18 cellular contexts compared by ENCODE assay signal in the genomic region with DNA sequence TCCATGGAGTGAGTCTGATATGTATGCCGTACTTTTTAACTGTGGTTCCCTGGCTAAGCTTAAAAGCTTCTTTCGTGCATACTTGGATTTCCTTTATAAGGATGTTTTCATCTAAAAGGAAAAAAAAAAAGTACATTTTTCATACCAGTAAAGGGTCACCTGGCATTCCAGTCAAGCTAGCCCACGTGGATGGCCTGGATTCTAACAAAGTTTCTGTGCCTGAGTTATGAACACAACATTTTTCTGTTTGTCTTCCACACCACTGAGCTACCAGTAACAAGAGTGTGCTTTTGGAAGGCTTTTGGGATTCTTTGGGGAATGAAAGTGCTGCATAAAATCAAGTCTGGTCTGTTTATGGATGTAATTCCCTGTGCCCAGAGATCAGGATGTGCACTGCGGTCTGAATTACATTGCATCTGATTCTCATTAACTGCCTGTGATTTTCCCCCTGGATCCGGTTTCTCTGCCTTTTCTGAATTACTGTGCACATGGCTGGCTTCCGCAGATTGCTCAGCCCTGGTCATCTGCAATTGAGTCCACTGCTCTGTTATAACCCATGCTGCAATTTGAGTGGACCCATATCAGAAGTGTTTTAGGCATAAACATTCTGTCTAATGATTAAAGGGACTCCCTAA. TPM values are rescaled to one million over a fixed set of nuclear protein-coding genes. Genes with fewer than 3 reads are reported as not detected.
DNase-seq lines count a peak whose midpoint lies in the region; ATAC-seq and TF ChIP-seq lines count a peak whose summit lies in the region.
"Had no signal": no experiment of that assay in that cellular context is flagged by ENCODE, and none has a peak within 500 bp of the region (broad histone marks: within the 10 kb centered on the region; RNA-seq: fewer than 3 reads in every experiment).

No MANE protein-coding gene starts in this region.

- no peak for TF ChIP-seq CTCF in choroid plexus epithelial cell (conservative IDR thresholded peaks at IDR 0.05; ENCODE audit: low read depth, low read length)
- no peak for TF ChIP-seq CTCF in endothelial cell (IDR thresholded peaks at IDR 0.05; ENCODE audit: unreplicated experiment)

- ATAC-seq in HG02840 (IDR thresholded peaks at IDR 0.05; ENCODE audit: low FRiP score, unreplicated experiment), result no peak
- ATAC-seq: activated CD4-positive, CD25-positive, alpha-beta regulatory T cell treated with anti-CD3 and anti-CD28 coated beads, Interleukin-2, amount 50 U/mL, for 24 hours; activated T-helper 17 cell treated with anti-CD3 and anti-CD28 coated beads, Interleukin-2, amount 50 U/mL, for 72 hours; naive thymus-derived CD4-positive, alpha-beta T cell had no signal

- no peaks in the 10 kb centered on the region for H3K27me3 Mint-ChIP-seq in activated naive CD8-positive, alpha-beta T cell treated with anti-CD3 and anti-CD28 coated beads for 36 hours
- peaks cover 2% of the 10 kb centered on the region for H3K27me3 Mint-ChIP-seq in endothelial cell (ENCODE audit: unreplicated experiment)

- H2AFZ ChIP-seq in ACC112 (ENCODE audit: low read length, unreplicated experiment), result peak overlapping the region; percentile 31

- H3K4me3 ChIP-seq in ACC112 (ENCODE audit: low read depth, low read length) (no peak overlapping the region), choroid plexus epithelial cell (ENCODE audit: low read depth, low read length) (no peak overlapping the region)
- H3K4me3 ChIP-seq: lung, prostate gland, upper lobe of left lung had no signal

- H3K4me1 Mint-ChIP-seq in activated naive CD8-positive, alpha-beta T cell treated with anti-CD3 and anti-CD28 coated beads for 36 hours, result no peaks in the 10 kb centered on the region
- H3K4me1 Mint-ChIP-seq in endothelial cell (ENCODE audit: unreplicated experiment), result no peaks in the 10 kb centered on the region
- H3K4me1 Mint-ChIP-seq: activated T-helper 17 cell treated with anti-CD3 and anti-CD28 coated beads, Interleukin-2, amount 50 U/mL, for 72 hours; naive thymus-derived CD4-positive, alpha-beta T cell had no signal

- no peaks in the 10 kb centered on the region for H3K27me3 ChIP-seq in ACC112 (ENCODE audit: insufficient read depth, low read length)
- H3K27me3 ChIP-seq: upper lobe of left lung had no signal

- no peak overlapping the region for H3K4me3 Mint-ChIP-seq in activated naive CD8-positive, alpha-beta T cell treated with anti-CD3 and anti-CD28 coated beads for 36 hours
- H3K4me3 Mint-ChIP-seq in endothelial cell (ENCODE audit: unreplicated experiment), result no peak overlapping the region
- H3K4me3 Mint-ChIP-seq: activated T-helper 17 cell treated with anti-CD3 and anti-CD28 coated beads, Interleukin-2, amount 50 U/mL, for 72 hours; naive thymus-derived CD4-positive, alpha-beta T cell; T-helper 2 cell treated with Interferon-gamma antibody and Interleukin-4, amounts not matched to agents 5 μg/mL and 100 μg/mL, for 36 hours had no signal

- DNase-seq in GM04503 (ENCODE audit: low read depth) (peak; percentile 75), choroid plexus epithelial cell (ENCODE audit: low read depth) (peak; percentile 34), mucosa of gallbladder (ENCODE audit: low spot score) (peak; percentile 22), endothelial cell (ENCODE audit: low spot score) (no peak), iPS-NIHi7 (ENCODE audit: extremely low spot score) (no peak)
- DNase-seq in activated naive CD8-positive, alpha-beta T cell treated with anti-CD3 and anti-CD28 coated beads for 36 hours, result no peak
- DNase-seq: naive thymus-derived CD4-positive, alpha-beta T cell; NCI-H2029 treated with DMSO at 0.1 percent for 48 hours; NCI-H510A treated with DMSO at 0.1 percent for 48 hours; stimulated activated naive CD4-positive, alpha-beta T cell; upper lobe of left lung had no signal

- no peak overlapping the region for H3K27ac Mint-ChIP-seq in activated naive CD8-positive, alpha-beta T cell treated with anti-CD3 and anti-CD28 coated beads for 36 hours
- no peak overlapping the region for H3K27ac Mint-ChIP-seq in endothelial cell (ENCODE audit: unreplicated experiment)
- H3K27ac Mint-ChIP-seq: activated T-helper 17 cell treated with anti-CD3 and anti-CD28 coated beads, Interleukin-2, amount 50 U/mL, for 72 hours; naive thymus-derived CD4-positive, alpha-beta T cell; T-helper 2 cell treated with Interferon-gamma antibody and Interleukin-4, amounts not matched to agents 5 μg/mL and 100 μg/mL, for 36 hours had no signal

- H3K36me3 ChIP-seq in ACC112 (ENCODE audit: insufficient read depth, low read length), result no peaks in the 10 kb centered on the region
- H3K36me3 ChIP-seq: prostate gland, upper lobe of left lung had no signal

- peaks cover 8% of the 10 kb centered on the region for H3K4me1 ChIP-seq in ACC112 (ENCODE audit: control insufficient read depth, insufficient read depth, low read length, unreplicated experiment)
- H3K4me1 ChIP-seq: prostate gland, upper lobe of left lung had no signal

- H3K36me3 Mint-ChIP-seq in activated naive CD8-positive, alpha-beta T cell treated with anti-CD3 and anti-CD28 coated beads for 36 hours, result no peaks in the 10 kb centered on the region
- no peaks in the 10 kb centered on the region for H3K36me3 Mint-ChIP-seq in endothelial cell (ENCODE audit: low read depth, unreplicated experiment)

- H3K79me2 ChIP-seq in ACC112 (ENCODE audit: control insufficient read depth, insufficient read depth, low read length, unreplicated experiment), result no peaks in the 10 kb centered on the region

- peaks cover 2% of the 10 kb centered on the region for H3K9me3 Mint-ChIP-seq in activated naive CD8-positive, alpha-beta T cell treated with anti-CD3 and anti-CD28 coated beads for 36 hours
- no peaks in the 10 kb centered on the region for H3K9me3 Mint-ChIP-seq in endothelial cell (ENCODE audit: unreplicated experiment)

- H3K27ac ChIP-seq in ACC112 (ENCODE audit: low read depth, low read length), result no peak overlapping the region
- H3K27ac ChIP-seq: prostate gland, upper lobe of left lung had no signal

RNA-seq across cellular contexts. Expression of gene MAGI1, which starts 38.3 kb away (rescaled TPM):
- 87.4 TPM for total RNA-seq in mucosa of gallbladder
- total RNA-seq in activated naive CD8-positive, alpha-beta T cell treated with anti-CD3 and anti-CD28 coated beads for 36 hours, result under 1 TPM; 0.12 to 0.16 TPM
- 33.8 TPM for total RNA-seq in endothelial cell (ENCODE audit: unreplicated experiment)

Comparison
In these comparisons a context has a peak if more than half of its experiments do, and no peak if none do; other contexts are left out.
1. DNase-seq: peak in GM04503 (single experiment), choroid plexus epithelial cell (single experiment) and mucosa of gallbladder (single experiment); none in activated naive CD8-positive, alpha-beta T cell treated with anti-CD3 and anti-CD28 coated beads for 36 hours (single experiment), endothelial cell (single experiment) and iPS-NIHi7 (single experiment).
2. RNA of gene MAGI1, which starts 38.3 kb away (total RNA-seq): 87.4 TPM in mucosa of gallbladder (single experiment) and 33.8 TPM in endothelial cell (single experiment); 0.12 to 0.16 TPM in activated naive CD8-positive, alpha-beta T cell treated with anti-CD3 and anti-CD28 coated beads for 36 hours; every median in the first group is over 10 times any median in the second.